ENCODE assay signal across 1 cellular context in genomic region chr5:84450617-84451414, GRCh38.
TF ChIP-seq lines count a peak whose summit lies in the region.

No MANE protein-coding gene starts in this region.

TF ChIP-seq in IMR-90, 13 proteins besides CTCF, POLR2A, EP300 and RAD21:
- no peak for TF ChIP-seq MAZ (IDR thresholded peaks at IDR 0.05; ENCODE audit: borderline replicate concordance, low read depth, low read length)
- no peak for TF ChIP-seq CHD1 (IDR thresholded peaks at IDR 0.05; ENCODE audit: low read depth, low read length)
- TF ChIP-seq CEBPB (IDR thresholded peaks at IDR 0.05; ENCODE audit: low read depth, low read length), result no peak
- no peak for TF ChIP-seq FOS (IDR thresholded peaks at IDR 0.05; ENCODE audit: low read depth, low read length)
- no peak for TF ChIP-seq MAFK (IDR thresholded peaks at IDR 0.05; ENCODE audit: low read depth, low read length)
